ENCODE assay signal across 1 cellular context in genomic region chr2:96960271-96960955, GRCh38.
TF ChIP-seq lines count a peak whose summit lies in the region.

No MANE protein-coding gene starts in this region.

TF ChIP-seq in K562, 482 proteins besides CTCF, POLR2A, EP300 and RAD21 (continued from another document and continues in another):
- TF ChIP-seq ZBTB43 (CRISPR knock-in tag; IDR thresholded peaks at IDR 0.05) (no peak), FOXA1 (IDR thresholded peaks at IDR 0.05; ENCODE audit: borderline replicate concordance) (no peak), KAT7 (CRISPR knock-in tag; IDR thresholded peaks at IDR 0.05; ENCODE audit: borderline replicate concordance) (0 out of 2 replicates have a peak, but pooled peaks have one; percentile 45), GATA2 (CRISPR knock-in tag; IDR thresholded peaks at IDR 0.05) (no peak), ZNF507 (tag; conservative IDR thresholded peaks at IDR 0.05) (no peak), CHD2 (IDR thresholded peaks at IDR 0.05; ENCODE audit: low read depth, low read length) (0 out of 2 replicates have a peak, but pooled peaks have one; percentile 20), PBX2 (CRISPR knock-in tag; IDR thresholded peaks at IDR 0.05; ENCODE audit: low read depth) (no peak), PBX2 (tag; conservative IDR thresholded peaks at IDR 0.05; ENCODE audit: low read depth) (no peak), GATAD2A (IDR thresholded peaks at IDR 0.05) (no peak), THRAP3 (IDR thresholded peaks at IDR 0.05; ENCODE audit: borderline replicate concordance) (no peak), THAP12 (CRISPR knock-in tag; IDR thresholded peaks at IDR 0.05) (no peak), DACH1 (IDR thresholded peaks at IDR 0.05; ENCODE audit: partially characterized antibody) (no peak), NR2F6 (CRISPR knock-in tag; IDR thresholded peaks at IDR 0.05) (no peak), SMARCB1 (IDR thresholded peaks at IDR 0.05; ENCODE audit: insufficient read length, low read depth) (no peak), LCOR (CRISPR knock-in tag; IDR thresholded peaks at IDR 0.05) (no peak), NFYB (IDR thresholded peaks at IDR 0.05; ENCODE audit: extremely low read depth, insufficient read length) (no peak), MCM2 (IDR thresholded peaks at IDR 0.05; ENCODE audit: low read depth) (no peak), PHB2 (IDR thresholded peaks at IDR 0.05; ENCODE audit: low read depth) (no peak), RBFOX2 (IDR thresholded peaks at IDR 0.05; ENCODE audit: low read depth, low read length) (no peak), ETS1 (conservative IDR thresholded peaks at IDR 0.05; ENCODE audit: control insufficient read depth, low read depth, low read length) (no peak), CBFB (CRISPR knock-in tag; IDR thresholded peaks at IDR 0.05) (no peak), ZNF77 (CRISPR knock-in tag; IDR thresholded peaks at IDR 0.05) (no peak), ZNF518B (CRISPR knock-in tag; IDR thresholded peaks at IDR 0.05) (no peak), MBD1 (CRISPR knock-in tag; IDR thresholded peaks at IDR 0.05) (no peak), HSF4 (CRISPR knock-in tag; IDR thresholded peaks at IDR 0.05; ENCODE audit: borderline replicate concordance) (no peak), STAT5B (CRISPR knock-in tag; IDR thresholded peaks at IDR 0.05) (no peak), POLR3G (IDR thresholded peaks at IDR 0.05; ENCODE audit: extremely low read depth, insufficient read length, insufficient replicate concordance) (no peak), NCOA1 (IDR thresholded peaks at IDR 0.05; ENCODE audit: low read depth) (no peak), RBM39 (optimal IDR thresholded peaks at IDR 0.05; ENCODE audit: low read depth, low read length) (no peak), ZBTB33 (CRISPR knock-in tag; IDR thresholded peaks at IDR 0.05) (peak; percentile 70; the same call in 1 of the 2 replicates), CREB1 (IDR thresholded peaks at IDR 0.05) (no peak), CREB1 (CRISPR knock-in tag; IDR thresholded peaks at IDR 0.05) (0 out of 2 replicates have a peak, but pooled peaks have one; percentile 43), LEF1 (IDR thresholded peaks at IDR 0.05) (no peak), ZNF12 (CRISPR knock-in tag; IDR thresholded peaks at IDR 0.05) (no peak), MTA3 (IDR thresholded peaks at IDR 0.05; ENCODE audit: borderline replicate concordance) (peak; percentile 29; the same call in 1 of the 2 replicates), HINFP (tag; conservative IDR thresholded peaks at IDR 0.05; ENCODE audit: low read depth) (no peak), MCM3 (IDR thresholded peaks at IDR 0.05) (no peak), ZBTB49 (CRISPR knock-in tag; IDR thresholded peaks at IDR 0.05; ENCODE audit: borderline replicate concordance) (no peak), SETDB1 (IDR thresholded peaks at IDR 0.05; ENCODE audit: low read length) (no peak), IFI16 (CRISPR knock-in tag; IDR thresholded peaks at IDR 0.05) (no peak), NFIX (CRISPR knock-in tag; IDR thresholded peaks at IDR 0.05; ENCODE audit: low read depth) (no peak), STAT6 (CRISPR knock-in tag; IDR thresholded peaks at IDR 0.05) (no peak)
